ENCODE assay signal across 32 cellular contexts in genomic region chr10:20508921-20509320, GRCh38.
"Had no signal": no experiment of that assay in that cellular context is flagged by ENCODE, and none has a peak within 500 bp of the region (broad histone marks: within the 10 kb centered on the region; RNA-seq: fewer than 3 reads in every experiment).

No MANE protein-coding gene starts in this region.

- H3K27ac ChIP-seq: adrenal gland, body of pancreas, brain microvascular endothelial cell, breast epithelium, VCaP had no signal

- H3K4me1 ChIP-seq: adrenal gland, body of pancreas, breast epithelium had no signal

- H3K9me3 ChIP-seq: adrenal gland, body of pancreas, breast epithelium had no signal

- DNase-seq: activated B cell treated with CpG ODN at 0.5 μM for 24 hours; activated CD4-positive, alpha-beta memory T cell treated with anti-CD3 and anti-CD28 coated beads for 36 hours; activated CD4-positive, alpha-beta T cell treated with anti-CD3 and anti-CD28 coated beads for 4 hours; activated CD4-positive, alpha-beta T cell treated with anti-CD3 and anti-CD28 coated beads, Interleukin-2, amount 10 ng/mL, durations not matched to agents 24 days and 14 days; activated CD4-positive, alpha-beta T cell treated with anti-CD3 and anti-CD28 coated beads, Interleukin-2, amount 50 U/mL, for 1 hour; activated CD4-positive, alpha-beta T cell treated with anti-CD3 and anti-CD28 coated beads, Interleukin-2, amount 50 U/mL, for 4 hours; activated CD4-positive, CD25-positive, alpha-beta regulatory T cell treated with anti-CD3 and anti-CD28 coated beads, Interleukin-2, amount 50 U/mL, for 72 hours; activated CD8-positive, alpha-beta memory T cell treated with anti-CD3 and anti-CD28 coated beads, Interleukin-2, amount 50 U/mL, for 4 hours; activated CD8-positive, alpha-beta T cell treated with anti-CD3 and anti-CD28 coated beads for 36 hours; activated effector memory CD4-positive, alpha-beta T cell treated with anti-CD3 and anti-CD28 coated beads, Interleukin-2, amount 50 U/mL, for 16 hours; activated gamma-delta T cell treated with Interleukin-2 at 50 U/mL for 16 hours; activated naive CD4-positive, alpha-beta T cell; activated naive CD4-positive, alpha-beta T cell treated with anti-CD3 and anti-CD28 coated beads for 36 hours; activated naive CD4-positive, alpha-beta T cell treated with anti-CD3 and anti-CD28 coated beads, Interleukin-2, amount 50 U/mL, for 16 hours; activated naive CD8-positive, alpha-beta T cell treated with anti-CD3 and anti-CD28 coated beads for 36 hours; activated T-cell treated with anti-CD3 and anti-CD28 coated beads for 4 hours; activated T-cell treated with anti-CD3 and anti-CD28 coated beads, Interleukin-2, amount 50 U/mL, for 1 hour; activated T-cell treated with anti-CD3 and anti-CD28 coated beads, Interleukin-2, amount 50 U/mL, for 4 hours; activated T-cell treated with anti-CD3 and anti-CD28 coated beads, Interleukin-2, amount 50 U/mL, for 72 hours; adrenal gland; amniotic stem cell; aorta; body of pancreas; brain microvascular endothelial cell; central memory CD4-positive, alpha-beta T cell; T-helper 1 cell; T-helper 2 cell; T-helper 9 cell had no signal

- ATAC-seq: activated CD8-positive, alpha-beta T cell treated with anti-CD3 and anti-CD28 coated beads for 36 hours; activated naive CD4-positive, alpha-beta T cell treated with anti-CD3 and anti-CD28 coated beads, Interleukin-2, amount 50 U/mL, for 72 hours; activated T-cell treated with anti-CD3 and anti-CD28 coated beads, Interleukin-2, amount 50 U/mL, for 4 hours; activated T-cell treated with anti-CD3 and anti-CD28 coated beads, Interleukin-2, amount 50 U/mL, for 72 hours; activated T-helper 17 cell treated with anti-CD3 and anti-CD28 coated beads, Interleukin-2, amount 50 U/mL, for 72 hours; body of pancreas had no signal

- H3K27me3 ChIP-seq: adrenal gland, body of pancreas, brain microvascular endothelial cell, breast epithelium had no signal

- H3K36me3 ChIP-seq: adrenal gland, brain microvascular endothelial cell, breast epithelium had no signal

- H3K4me3 ChIP-seq: adrenal gland, body of pancreas, breast epithelium had no signal
